In the genomic region with DNA sequence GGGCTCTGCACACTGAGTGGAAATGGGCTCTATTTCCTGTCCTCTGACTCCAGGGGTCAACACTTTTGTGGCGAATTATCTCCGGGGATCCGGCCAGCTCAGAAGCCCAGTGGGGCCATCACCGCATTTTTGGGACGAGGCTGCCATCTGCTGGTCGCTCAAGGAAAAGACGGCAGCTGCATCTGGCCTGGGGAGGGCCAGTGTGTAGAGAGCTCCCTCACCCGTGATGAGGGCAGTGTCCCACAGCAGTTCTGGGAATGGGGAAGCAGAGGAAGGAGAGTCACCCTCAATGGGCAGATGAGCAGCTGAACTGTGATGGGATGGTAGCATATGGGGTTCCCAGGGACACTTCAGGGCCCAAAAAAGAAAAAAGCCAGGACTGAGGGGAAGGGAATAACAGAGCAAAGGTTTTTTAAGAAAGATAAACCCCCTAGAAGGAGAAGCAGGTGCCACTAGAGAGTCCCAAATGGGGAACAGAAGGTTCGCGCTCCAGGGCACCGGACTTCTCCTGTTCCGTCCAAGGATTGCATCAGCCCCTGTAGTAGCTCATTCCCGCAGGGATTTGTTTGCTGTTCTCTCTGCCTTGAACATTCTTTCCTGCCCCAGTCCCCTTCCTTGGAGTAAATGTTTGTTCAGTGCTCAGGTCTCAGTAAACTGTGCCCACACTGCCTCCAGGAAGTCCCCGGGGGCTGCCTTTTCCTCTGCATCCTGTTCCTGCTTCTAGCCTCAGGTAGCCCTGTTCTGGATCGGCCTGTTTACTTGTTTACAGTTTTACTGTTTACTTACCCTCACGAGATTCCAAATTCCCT, we compare ENCODE assay signal across 8 cellular contexts. TPM values are rescaled to one million over a fixed set of nuclear protein-coding genes. Genes with fewer than 3 reads are reported as not detected.
DNase-seq lines count a peak whose midpoint lies in the region; ATAC-seq and TF ChIP-seq lines count a peak whose summit lies in the region.

No MANE protein-coding gene starts in this region.

- H4K91ac ChIP-seq in IMR-90 (ENCODE audit: insufficient read depth, low read depth, low read length) = peak overlapping the region; percentile 26; the same call in 1 of the 2 replicates

- no peak overlapping the region; the same call in 1 of the 2 replicates for H3K14ac ChIP-seq in IMR-90 (replicated peaks; ENCODE audit: low read depth, low read length)

- no peaks in the 10 kb centered on the region for H3K9me3 ChIP-seq in IMR-90 (ENCODE audit: control insufficient read depth, insufficient read depth, low read length)
- no peaks in the 10 kb centered on the region for H3K9me3 ChIP-seq in SJSA1 (replicated peaks)
- H3K9me3 ChIP-seq in osteoblast (ENCODE audit: low read depth, low read length) = no peaks in the 10 kb centered on the region
- no peaks in the 10 kb centered on the region for H3K9me3 ChIP-seq in thyroid gland

- H3K27me3 ChIP-seq in IMR-90 (ENCODE audit: control insufficient read depth, insufficient read depth, low read length) (peaks cover 2% of the 10 kb centered on the region; the same call in 1 of the 2 replicates), SJSA1 (replicated peaks) (no peaks in the 10 kb centered on the region), osteoblast (ENCODE audit: insufficient read depth, low read length) (no peaks in the 10 kb centered on the region), thyroid gland (no peaks in the 10 kb centered on the region)

- H3K9ac ChIP-seq in IMR-90 (ENCODE audit: low read depth, low read length) = no peak overlapping the region

- peak overlapping the region; percentile 47 for H2AK9ac ChIP-seq in IMR-90 (replicated peaks; ENCODE audit: low read depth, low read length, poor library complexity)

- H2BK5ac ChIP-seq in IMR-90 (ENCODE audit: low read depth, low read length, poor library complexity, severe bottlenecking) = no peak overlapping the region

- WGBS in IMR-90 (ENCODE audit: extremely low coverage in 2 of 2, insufficient read length in 1 of 2), 2 experiments = 7% methylated on average over 3 of the region's 16 CpGs; no CpG with 5 or more reads in 1 of the 2 experiments
- WGBS in thyroid gland, 2 donors = 28 to 35% methylated on average over 12 to 16 of the region's 16 CpGs

- H3K4me3 ChIP-seq in IMR-90 (ENCODE audit: insufficient read depth, low read depth, low read length) (no peak overlapping the region), SJSA1 (no peak overlapping the region), osteoblast (ENCODE audit: insufficient read depth, low read length) (peak overlapping the region; percentile 50), thyroid gland (replicated peaks in 1 of 3) (no peak overlapping the region)

- no peaks in the 10 kb centered on the region for H4K20me1 ChIP-seq in IMR-90 (ENCODE audit: insufficient read depth, low read length)
- no peaks in the 10 kb centered on the region for H4K20me1 ChIP-seq in osteoblast (ENCODE audit: insufficient read depth, low read length)

- H4K8ac ChIP-seq in IMR-90 (ENCODE audit: low read depth in 2 of 2, low read length in 2 of 2) = peak overlapping the region in 1 of 2 experiments; percentile 74; a peak in 1 of 4 replicates

- H3K23ac ChIP-seq in IMR-90 (ENCODE audit: low read depth, low read length) = no peak overlapping the region

- H3K79me2 ChIP-seq in osteoblast (ENCODE audit: insufficient read depth, low read length) = no peaks in the 10 kb centered on the region

- dilution Hi-C loops in IMR-90 (cut with HindIII; ENCODE audit: low sequenced_read_pairs, unreplicated experiment) = no loop called here

- H3K79me1 ChIP-seq in IMR-90 (ENCODE audit: low read depth in 1 of 2, low read length in 2 of 2) = no peaks in the 10 kb centered on the region

- no peaks in the 10 kb centered on the region; the same call in 1 of the 2 replicates for H3K4me1 ChIP-seq in IMR-90 (ENCODE audit: control insufficient read depth, insufficient read depth, low read length)
- H3K4me1 ChIP-seq in SJSA1 (replicated peaks) = no peaks in the 10 kb centered on the region
- peaks cover 7% of the 10 kb centered on the region for H3K4me1 ChIP-seq in osteoblast (ENCODE audit: insufficient read depth, low read length)
- peaks cover 0 to 15% of the 10 kb centered on the region in 2 donors for H3K4me1 ChIP-seq in thyroid gland

- no peak overlapping the region; the same call in 2 of the 3 replicates for H2BK15ac ChIP-seq in IMR-90 (ENCODE audit: low read depth, low read length)

- H3K27ac ChIP-seq in IMR-90 (ENCODE audit: insufficient read depth, low read length) (no peak overlapping the region), SJSA1 (no peak overlapping the region), osteoblast (ENCODE audit: low read depth, low read length) (no peak overlapping the region), thyroid gland (no peak overlapping the region)

- H2BK120ac ChIP-seq in IMR-90 (ENCODE audit: low read depth, low read length) = peak overlapping the region; percentile 66

- H3K9me1 ChIP-seq in IMR-90 (ENCODE audit: insufficient read depth, low read length) = no peaks in the 10 kb centered on the region

- no peak overlapping the region; the same call in 1 of the 2 replicates for H2AK5ac ChIP-seq in IMR-90 (ENCODE audit: low read depth, low read length)

- POLR2A ChIA-PET in IMR-90 (lab: Charles Lee; ENCODE audit: unreplicated experiment) = no interaction called here

- H4K5ac ChIP-seq in IMR-90 (ENCODE audit: low read depth, low read length) = no peak overlapping the region

- no peak overlapping the region for H3K56ac ChIP-seq in IMR-90 (ENCODE audit: extremely low read depth, insufficient read depth, low read length)

- DNase-seq in COR-L47 (lab: John Stamatoyannopoulos, UW) = peak; percentile 28
- DNase-seq in IMR-90 = peak; percentile 65
- peak; percentile 67 to 71 for DNase-seq in SJSA1 (ENCODE audit: low read depth in 1 of 2, low spot score in 2 of 2)
- DNase-seq in activated naive CD4-positive, alpha-beta T cell treated with Interleukin-2 at 50 U/mL for 16 hours = peak; percentile 73
- DNase-seq in germinal center (ENCODE audit: low spot score) = peak; percentile 67
- DNase-seq in osteoblast (ENCODE audit: insufficient read length, low spot score, missing footprints) = peak; percentile 90
- peak; percentile 64 to 65 for DNase-seq in thyroid gland

- BruUV-seq in IMR-90 (replicated peaks; lab: Mats Ljungman, UMichigan) = no TSS peak

- peak overlapping the region; percentile 44; the same call in 1 of the 2 replicates for H3K4ac ChIP-seq in IMR-90 (ENCODE audit: low read depth, low read length)

- TF ChIP-seq RAD21 in IMR-90 (IDR thresholded peaks at IDR 0.05; ENCODE audit: low read length) = peak; percentile 98

- H2BK20ac ChIP-seq in IMR-90 (ENCODE audit: low read depth, low read length) = no peak overlapping the region

- in situ Hi-C loops in IMR-90 (cut with MboI; ENCODE audit: low sequenced_read_pairs) = loop anchor here (5.0 to 25.0 kb wide), 5 partner anchors 428 to 1218 kb away; partner anchors contain the start of genes ITFG1 and PHKB

- TF ChIP-seq CTCF in IMR-90 (conservative IDR thresholded peaks at IDR 0.05; ENCODE audit: low read depth, low read length) (peak; percentile 93), osteoblast (IDR thresholded peaks at IDR 0.05; ENCODE audit: extremely low read depth, low read depth, low read length) (peak; percentile 84), thyroid gland (IDR thresholded peaks at IDR 0.05) (peak; percentile 63 to 88 (median 76))

- peak; percentile 83 for ATAC-seq in GM21515 (IDR thresholded peaks at IDR 0.05; ENCODE audit: unreplicated experiment)
- peak; percentile 99 for ATAC-seq in IMR-90 (ENCODE audit: low read depth)

- H3K36me3 ChIP-seq in IMR-90 (ENCODE audit: control insufficient read depth, insufficient read depth, low read length) (no peaks in the 10 kb centered on the region), SJSA1 (no peaks in the 10 kb centered on the region), osteoblast (ENCODE audit: insufficient read depth, low read length) (no peaks in the 10 kb centered on the region), thyroid gland (no peaks in the 10 kb centered on the region)

- H3K18ac ChIP-seq in IMR-90 (ENCODE audit: low read depth, low read length) = no peak overlapping the region

- H2AFZ ChIP-seq in IMR-90 (replicated peaks; ENCODE audit: low read length, poor library complexity) (peak overlapping the region; percentile 72), osteoblast (ENCODE audit: low read length) (peak overlapping the region; percentile 63)

- intact Hi-C loops in IMR-90 (cut with micrococcal nuclease) (loop anchor here (1.0 to 2.0 kb wide), 7 partner anchors 458 to 1310 kb away; partner anchors contain the start of genes ITFG1, NETO2 and PHKB), thyroid gland (cut with DNase I) (loop anchor here (10.0 kb wide), 1 partner anchor 1130 kb away; no protein-coding TSS in a partner anchor)

- H3K4me2 ChIP-seq in IMR-90 (ENCODE audit: low read depth, low read length) (peak overlapping the region; percentile 72), osteoblast (ENCODE audit: insufficient read depth, low read length) (peak overlapping the region; percentile 78)

- TF ChIP-seq POLR2A in IMR-90 (IDR thresholded peaks at IDR 0.05; ENCODE audit: low read depth, low read length) (no peak), thyroid gland (IDR thresholded peaks at IDR 0.05) (no peak)

- CTCF ChIA-PET in IMR-90 (lab: Yijun Ruan, JAX) = interaction anchor here (0.6 to 2.5 kb wide), 11 partner anchors 10 to 1222 kb away, joined by 3 to 26 read pairs (median 4); partner anchors contain the start of gene NETO2

TF ChIP-seq in IMR-90, 13 proteins besides CTCF, POLR2A, EP300 and RAD21 (continues in another document):
- TF ChIP-seq MXI1 (IDR thresholded peaks at IDR 0.05; ENCODE audit: borderline replicate concordance, low read depth, low read length) (no peak), SMC3 (IDR thresholded peaks at IDR 0.05; ENCODE audit: low read depth, low read length) (peak; percentile 96), CEBPB (IDR thresholded peaks at IDR 0.05; ENCODE audit: low read depth, low read length) (peak; percentile 25; the same call in 1 of the 2 replicates), NFE2L2 (IDR thresholded peaks at IDR 0.05; ENCODE audit: low read depth, low read length) (no peak), MAZ (IDR thresholded peaks at IDR 0.05; ENCODE audit: borderline replicate concordance, low read depth, low read length) (peak; percentile 83), RCOR1 (IDR thresholded peaks at IDR 0.05; ENCODE audit: insufficient replicate concordance, low read length) (no peak)

RNA-seq across cellular contexts. Expression of gene ABCC12, which starts 9.3 kb away (rescaled TPM):
- total RNA-seq in IMR-90 (2012; rRNA removed) = under 0.01 TPM in 2 replicates
- not detected in 2 replicates for polyA plus RNA-seq in IMR-90 (2012; rRNA removed)
- not detected in 2 replicates for polyA plus RNA-seq in IMR-90 (2012; cell fraction: cytosol; rRNA removed)
- 0.03 and 0.05 TPM in 2 replicates for polyA plus RNA-seq in IMR-90 (2012; cell fraction: nucleus; rRNA removed; ENCODE audit: low replicate concordance)
- total RNA-seq in SJSA1 (2014; rRNA removed; shearing (Covaris generic)) = 0.03 TPM in 1 of 2 replicates, not detected in the other
- total RNA-seq in osteoblast = not detected in 2 replicates
- total RNA-seq in thyroid gland = under 1 TPM in 1 of 4 donors, not detected in 3; 0.13 TPM

Comparison
In these comparisons a context has a peak if more than half of its experiments do, and no peak if none do; other contexts are left out.
1. DNase-seq: peak in every context shown above with its lines; median percentile 90 in osteoblast; 73 in activated naive CD4-positive, alpha-beta T cell treated with Interleukin-2 at 50 U/mL for 16 hours; 69 in SJSA1; 67 in germinal center; 65 in IMR-90; 64 in thyroid gland; 28 in COR-L47.